ENCODE assay signal across 12 cellular contexts in the genomic region with DNA sequence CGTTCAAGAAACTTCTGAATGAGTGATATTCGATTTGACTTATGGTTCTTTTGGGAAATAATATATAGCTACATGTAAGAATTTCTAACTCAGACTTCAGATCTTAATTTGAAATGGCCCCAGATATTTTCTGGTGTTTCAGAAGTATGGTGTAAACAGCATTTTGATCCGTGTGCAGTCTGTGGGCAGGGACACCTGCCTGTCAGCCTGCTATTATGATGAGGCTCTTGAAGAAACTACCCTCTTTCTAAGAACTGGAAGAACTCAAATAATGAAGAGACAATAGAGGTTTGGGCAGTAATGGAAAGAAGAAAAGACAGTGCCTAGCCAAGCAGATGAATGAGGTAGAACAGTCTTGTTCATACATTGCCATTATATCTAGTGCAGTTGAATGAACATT.
A peak's percentile ranks its signal among the peaks of the same experiment; 100 is the strongest.
DNase-seq lines count a peak whose midpoint lies in the region; ATAC-seq and TF ChIP-seq lines count a peak whose summit lies in the region.
"Had no signal": no experiment of that assay in that cellular context is flagged by ENCODE, and none has a peak within 500 bp of the region (broad histone marks: within the 10 kb centered on the region; RNA-seq: fewer than 3 reads in every experiment).

No MANE protein-coding gene starts in this region.

- H3K9me2 ChIP-seq in Karpas-422 (replicated peaks; ENCODE audit: insufficient read depth, low read length): no peaks in the 10 kb centered on the region

- no peak overlapping the region for H3K9ac ChIP-seq in rectal smooth muscle tissue (ENCODE audit: low read length)
- H3K9ac ChIP-seq in Karpas-422 (ENCODE audit: low read length): no peak overlapping the region

- no peak for TF ChIP-seq CTCF in foreskin fibroblast (IDR thresholded peaks at IDR 0.05; ENCODE audit: low read depth, low read length)

- H3K9me3 ChIP-seq in Karpas-422 (ENCODE audit: low read length): peaks cover 4% of the 10 kb centered on the region; the same call in 1 of the 2 replicates
- H3K9me3 ChIP-seq: sigmoid colon had no signal

- peak overlapping the region; percentile 1 for H3K4me3 ChIP-seq in rectal smooth muscle tissue (ENCODE audit: low read length)
- H3K4me3 ChIP-seq in Karpas-422 (ENCODE audit: low read length): no peak overlapping the region
- peak overlapping the region in 1 of 2 donors; percentile 32 for H3K4me3 ChIP-seq in foreskin fibroblast (ENCODE audit: low read depth in 1 of 2, low read length in 2 of 2)

- no peak overlapping the region for H3K4me2 ChIP-seq in Karpas-422 (ENCODE audit: low read depth, low read length, poor library complexity, severe bottlenecking)

- H3K4me1 ChIP-seq in rectal smooth muscle tissue (ENCODE audit: control insufficient read depth, insufficient read depth, low read length) (no peaks in the 10 kb centered on the region), Karpas-422 (ENCODE audit: low read length) (no peaks in the 10 kb centered on the region)

- H3K27me3 ChIP-seq in rectal smooth muscle tissue (ENCODE audit: control insufficient read depth, insufficient read depth, low read length): no peaks in the 10 kb centered on the region
- no peaks in the 10 kb centered on the region for H3K27me3 ChIP-seq in Karpas-422 (ENCODE audit: low read length)
- H3K27me3 ChIP-seq: sigmoid colon had no signal

- H3K79me2 ChIP-seq in Karpas-422 (ENCODE audit: low read length): no peaks in the 10 kb centered on the region

- no peak for ATAC-seq in GM21360 (IDR thresholded peaks at IDR 0.05; ENCODE audit: unreplicated experiment)

- no peaks in the 10 kb centered on the region for H4K20me1 ChIP-seq in Karpas-422 (ENCODE audit: insufficient read depth, low read depth, low read length)

- DNase-seq in DMS53 treated with DMSO at 0.1 percent for 48 hours (lab: John Stamatoyannopoulos, UW; ENCODE audit: unreplicated experiment) (peak; percentile 25), RPMI8226 (peak; percentile 47), fibroblast of peridontal ligament (ENCODE audit: extremely low read depth) (peak; percentile 40), Karpas-422 (no peak), foreskin fibroblast (no peak), dedifferentiated amniotic fluid mesenchymal stem cell (ENCODE audit: extremely low spot score) (no peak)
- DNase-seq: activated CD4-positive, alpha-beta T cell treated with anti-CD3 and anti-CD28 coated beads, Interleukin-2, amount 10 ng/mL, durations not matched to agents 7 days and 5 days; activated naive CD8-positive, alpha-beta T cell treated with anti-CD3 and anti-CD28 coated beads, Interleukin-2, amount 10 ng/mL, durations not matched to agents 7 days and 5 days; Right ventricle myocardium superior; sigmoid colon had no signal

- H3K27ac ChIP-seq in rectal smooth muscle tissue (ENCODE audit: low read depth, low read length) (no peak overlapping the region), Karpas-422 (ENCODE audit: low read length) (no peak overlapping the region)

- H2AFZ ChIP-seq in Karpas-422 (ENCODE audit: low read length): no peak overlapping the region

- H3K36me3 ChIP-seq in rectal smooth muscle tissue (ENCODE audit: control insufficient read depth, insufficient read depth, low read length) (no peaks in the 10 kb centered on the region), Karpas-422 (ENCODE audit: insufficient read depth, low read length) (no peaks in the 10 kb centered on the region)
- H3K36me3 ChIP-seq: sigmoid colon had no signal

Comparison
In these comparisons a context has a peak if more than half of its experiments do, and no peak if none do; other contexts are left out.
1. DNase-seq: peak in DMS53 treated with DMSO at 0.1 percent for 48 hours (single experiment), RPMI8226 (single experiment) and fibroblast of peridontal ligament (single experiment); none in Karpas-422 (single experiment), foreskin fibroblast (0 of 2) and dedifferentiated amniotic fluid mesenchymal stem cell (single experiment).